8 cellular contexts compared by ENCODE assay signal in genomic region chr16:84175351-84176081, GRCh38. TPM values are rescaled to one million over a fixed set of nuclear protein-coding genes. Genes with fewer than 3 reads are reported as not detected.
DNase-seq lines count a peak whose midpoint lies in the region; ATAC-seq and TF ChIP-seq lines count a peak whose summit lies in the region.

No MANE protein-coding gene starts in this region.

- DNase-seq in NCI-H146 treated with DMSO at 0.1 percent for 48 hours (lab: John Stamatoyannopoulos, UW; ENCODE audit: unreplicated experiment) (peak; percentile 50), colonic mucosa (peak; percentile 74), lung microvascular endothelial cell (ENCODE audit: low read depth in 2 of 2) (peak; percentile 53 to 70), NCI-H510A (lab: John Stamatoyannopoulos, UW) (no peak)
- DNase-seq in stimulated activated naive CD8-positive, alpha-beta T cell treated with anti-CD3 and anti-CD28 coated beads, Interleukin-15, Interleukin-2, amounts not matched to agents 100 U/mL and 50 U/mL, for 24 hours: peak; percentile 63

- H3K9ac ChIP-seq in colonic mucosa (ENCODE audit: low read depth in 2 of 2, low read length in 2 of 2): no peak overlapping the region

- no peaks in the 10 kb centered on the region for H3K36me3 ChIP-seq in colonic mucosa

- no peak overlapping the region for H3K27ac ChIP-seq in colonic mucosa

- no peaks in the 10 kb centered on the region for H3K9me3 ChIP-seq in colonic mucosa

- peaks cover 4% of the 10 kb centered on the region for H3K4me1 ChIP-seq in colonic mucosa

- TF ChIP-seq CTCF in GM12875 (IDR thresholded peaks at IDR 0.05; ENCODE audit: borderline replicate concordance, insufficient read depth, low read depth, low read length) (peak; percentile 74), colonic mucosa (IDR thresholded peaks at IDR 0.05) (peak; percentile 52)

- peak; percentile 88 for ATAC-seq in HG02678 (IDR thresholded peaks at IDR 0.05; ENCODE audit: unreplicated experiment)
- peak; percentile 82 to 84 for ATAC-seq in activated CD4-positive, CD25-positive, alpha-beta regulatory T cell treated with anti-CD3 and anti-CD28 coated beads, Interleukin-2, amount 50 U/mL, for 24 hours
- ATAC-seq in stimulated activated naive CD8-positive, alpha-beta T cell treated with anti-CD3 and anti-CD28 coated beads, Interleukin-15, Interleukin-2, amounts not matched to agents 100 U/mL and 50 U/mL, for 24 hours: peak; percentile 82

- H3K4me3 ChIP-seq in GM12875 (ENCODE audit: low read depth, low read length) (no peak overlapping the region), colonic mucosa (no peak overlapping the region)

- intact Hi-C loops in colonic mucosa (cut with DNase I): no loop called here

- no peaks in the 10 kb centered on the region for H3K27me3 ChIP-seq in colonic mucosa

RNA-seq across cellular contexts. Expression of gene TAF1C, which starts 11.3 kb away (rescaled TPM):
- total RNA-seq in colonic mucosa (10 to 100 TPM; 17.2 to 45.6 TPM), lung microvascular endothelial cell (7.2 and 16.5 TPM in 2 replicates)

RNA-seq across cellular contexts. Expression of gene ADAD2, which starts 15.4 kb away (rescaled TPM):
- total RNA-seq in colonic mucosa: not detected
- total RNA-seq in lung microvascular endothelial cell: not detected in 2 replicates

RNA-seq across cellular contexts. Expression of gene DNAAF1, which starts 30.4 kb away (rescaled TPM):
- under 1 TPM in 1 of 2 donors, not detected in 1; 0.20 TPM for total RNA-seq in colonic mucosa
- under 0.01 TPM in 2 replicates for total RNA-seq in lung microvascular endothelial cell

RNA-seq across cellular contexts. Expression of gene HSDL1, which starts 30.5 kb away (rescaled TPM):
- total RNA-seq in colonic mucosa (10 to 100 TPM; 10.7 to 12.9 TPM), lung microvascular endothelial cell (25.1 and 33.5 TPM in 2 replicates)

RNA-seq across cellular contexts. Expression of gene MBTPS1, which starts 58.8 kb away (rescaled TPM):
- total RNA-seq in colonic mucosa (10 to 100 TPM; 69.6 to 80.7 TPM), lung microvascular endothelial cell (74.3 and 106 TPM in 2 replicates)
